In the genomic region with DNA sequence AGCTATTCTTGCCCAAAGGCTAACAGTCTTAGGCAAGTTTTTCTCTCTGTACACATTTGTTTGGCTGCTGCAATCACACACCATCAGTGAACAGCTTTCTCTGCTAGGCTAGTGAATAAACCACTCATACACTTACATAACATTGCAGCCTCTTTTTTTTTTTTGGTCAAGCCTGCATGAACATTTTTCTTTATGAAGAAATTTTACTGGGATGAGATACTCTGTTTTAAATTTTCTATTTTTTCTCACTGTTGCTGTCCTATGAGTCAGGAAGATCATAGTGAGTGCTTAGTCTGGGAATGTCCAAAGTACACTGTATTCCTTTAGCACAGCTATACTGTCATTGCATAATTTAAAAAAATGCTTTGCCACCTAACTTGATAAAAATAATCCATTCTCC, we compare ENCODE assay signal across 14 cellular contexts. TPM values are rescaled to one million over a fixed set of nuclear protein-coding genes. Genes with fewer than 3 reads are reported as not detected.
DNase-seq lines count a peak whose midpoint lies in the region; ATAC-seq, FAIRE-seq and TF ChIP-seq lines count a peak whose summit lies in the region.
"Had no signal": no experiment of that assay in that cellular context is flagged by ENCODE, and none has a peak within 500 bp of the region (broad histone marks: within the 10 kb centered on the region; RNA-seq: fewer than 3 reads in every experiment).

No MANE protein-coding gene starts in this region.

- no peak for FAIRE-seq in HTR-8/SVneo (lab: Jason Lieb, UNC)
- FAIRE-seq: GM12878 had no signal

- H3K4me3 Mint-ChIP-seq in effector memory CD8-positive, alpha-beta T cell = no peak overlapping the region
- H3K4me3 Mint-ChIP-seq: dendritic cell treated with granulocyte-macrophage colony-stimulating factor and Interleukin-4, amounts not matched to agents 40 ng/mL and 50 ng/mL, for 4 days had no signal

- H3K9ac ChIP-seq in liver (ENCODE audit: low read depth in 1 of 2, low read length in 2 of 2) = no peak overlapping the region

- TF ChIP-seq RAD21 in liver (IDR thresholded peaks at IDR 0.05) = no peak

- DNase-seq in Right ventricle myocardium superior (no peak), right atrium auricular region (ENCODE audit: low spot score) (no peak), aorta (no peak), activated T-cell treated with anti-CD3 and anti-CD28 coated beads for 4 hours (no peak), NCI-H2107 treated with DMSO at 0.1 percent for 48 hours (lab: John Stamatoyannopoulos, UW; ENCODE audit: unreplicated experiment) (no peak), HTR-8/SVneo (ENCODE audit: insufficient read length, low spot score) (no peak)
- no peak for DNase-seq in effector memory CD8-positive, alpha-beta T cell
- DNase-seq: AML-193; NCI-H2081; SJCRH30; stimulated activated CD4-positive, alpha-beta T cell treated with anti-CD3 and anti-CD28 coated beads, Interleukin-2, amount 100 ng/mL, for 24 hours had no signal

- H3K9me3 ChIP-seq in right atrium auricular region = no peaks in the 10 kb centered on the region
- no peaks in the 10 kb centered on the region for H3K9me3 ChIP-seq in liver (ENCODE audit: control insufficient read depth in 4 of 4, low read length in 3 of 4)
- no peaks in the 10 kb centered on the region for H3K9me3 ChIP-seq in aorta (ENCODE audit: control insufficient read depth, low read length)
- H3K9me3 ChIP-seq: SJCRH30 had no signal

- intact Hi-C loops in Right ventricle myocardium superior (cut with DNase I) (no loop called here), aorta (cut with DNase I) (loop anchor here in 1 of 2 donors (10.0 kb wide), 1 partner anchor 52 kb away; no protein-coding TSS in a partner anchor)

- no peaks in the 10 kb centered on the region for H3K9me3 Mint-ChIP-seq in effector memory CD8-positive, alpha-beta T cell
- H3K9me3 Mint-ChIP-seq: dendritic cell treated with granulocyte-macrophage colony-stimulating factor and Interleukin-4, amounts not matched to agents 40 ng/mL and 50 ng/mL, for 4 days had no signal

- H3K27ac ChIP-seq in right atrium auricular region (peak overlapping the region in 1 of 2 donors; percentile 52), liver (ENCODE audit: low read depth in 1 of 2, low read length in 2 of 2) (no peak overlapping the region), aorta (ENCODE audit: low read depth in 1 of 2, low read length in 2 of 2) (peak overlapping the region in 1 of 2 donors; percentile 10)
- H3K27ac ChIP-seq: SJCRH30 had no signal

- H3K27me3 Mint-ChIP-seq in effector memory CD8-positive, alpha-beta T cell = no peaks in the 10 kb centered on the region
- H3K27me3 Mint-ChIP-seq: dendritic cell treated with granulocyte-macrophage colony-stimulating factor and Interleukin-4, amounts not matched to agents 40 ng/mL and 50 ng/mL, for 4 days had no signal

- no peak overlapping the region for H3K27ac Mint-ChIP-seq in effector memory CD8-positive, alpha-beta T cell
- H3K27ac Mint-ChIP-seq: dendritic cell treated with granulocyte-macrophage colony-stimulating factor and Interleukin-4, amounts not matched to agents 40 ng/mL and 50 ng/mL, for 4 days had no signal

- peaks cover 0 to 40% of the 10 kb centered on the region in 2 donors for H3K4me1 ChIP-seq in right atrium auricular region
- peaks cover 4 to 11% (median 6%) of the 10 kb centered on the region in 4 donors for H3K4me1 ChIP-seq in liver (ENCODE audit: control insufficient read depth in 4 of 4, insufficient read depth in 4 of 4, low read length in 3 of 4)
- peaks cover 7 to 15% of the 10 kb centered on the region in 2 donors for H3K4me1 ChIP-seq in aorta (ENCODE audit: control insufficient read depth in 1 of 2, insufficient read depth in 2 of 2, low read length in 2 of 2)
- H3K4me1 ChIP-seq: SJCRH30 had no signal

- H3K4me1 Mint-ChIP-seq in effector memory CD8-positive, alpha-beta T cell (ENCODE audit: low read depth in 2 of 2) = peaks cover 13 to 42% of the 10 kb centered on the region in 2 donors

- H3K27me3 ChIP-seq in right atrium auricular region = no peaks in the 10 kb centered on the region
- no peaks in the 10 kb centered on the region for H3K27me3 ChIP-seq in liver (ENCODE audit: control insufficient read depth in 4 of 4, insufficient read depth in 4 of 4, low read length in 3 of 4)
- H3K27me3 ChIP-seq in aorta (ENCODE audit: control insufficient read depth in 1 of 2, insufficient read depth in 2 of 2, low read length in 1 of 2) = no peaks in the 10 kb centered on the region
- H3K27me3 ChIP-seq: SJCRH30 had no signal

- H3K4me3 ChIP-seq in right atrium auricular region (no peak overlapping the region), liver (ENCODE audit: low read depth in 1 of 3, low read length in 3 of 3) (no peak overlapping the region), aorta (ENCODE audit: low read length in 2 of 2) (no peak overlapping the region)
- H3K4me3 ChIP-seq: GM12878, SJCRH30 had no signal

- H3K36me3 ChIP-seq in right atrium auricular region (no peaks in the 10 kb centered on the region), liver (ENCODE audit: control insufficient read depth in 4 of 4, insufficient read depth in 3 of 4, low read depth in 1 of 4, low read length in 3 of 4) (peaks cover 0 to under 1% (median 0%) of the 10 kb centered on the region in 4 donors), aorta (ENCODE audit: control insufficient read depth in 1 of 2, insufficient read depth in 2 of 2, low read length in 1 of 2) (no peaks in the 10 kb centered on the region)
- H3K36me3 ChIP-seq: SJCRH30 had no signal

- peaks cover 8% of the 10 kb centered on the region for H3K36me3 Mint-ChIP-seq in effector memory CD8-positive, alpha-beta T cell (ENCODE audit: insufficient read depth)

- ATAC-seq in Right ventricle myocardium superior (ENCODE audit: poor library complexity) (peak; percentile 52), aorta (ENCODE audit: low FRiP score) (peak; percentile 80)
- ATAC-seq in effector memory CD8-positive, alpha-beta T cell (replicated peaks) = peak; percentile 56
- ATAC-seq: GM12878 had no signal

- TF ChIP-seq CTCF in right atrium auricular region (IDR thresholded peaks at IDR 0.05) (no peak), liver (IDR thresholded peaks at IDR 0.05; ENCODE audit: low read depth, low read length, missing input control) (no peak)

TF ChIP-seq in liver, 16 proteins besides CTCF, POLR2A, EP300 and RAD21 (continues in another document):
- TF ChIP-seq HNF4A (conservative IDR thresholded peaks at IDR 0.05) (peak; percentile 58 to 64), HNF4G (IDR thresholded peaks at IDR 0.05) (peak; percentile 33), MAX (IDR thresholded peaks at IDR 0.05) (no peak), SP1 (IDR thresholded peaks at IDR 0.05) (no peak), RXRA (IDR thresholded peaks at IDR 0.05) (no peak), YY1 (IDR thresholded peaks at IDR 0.05) (no peak), JUND (IDR thresholded peaks at IDR 0.05) (peak in 1 of 2 donors; percentile 55), TAF1 (conservative IDR thresholded peaks at IDR 0.05) (no peak), NR2F2 (IDR thresholded peaks at IDR 0.05) (peak; percentile 13)
- TF ChIP-seq, protein P1, sequence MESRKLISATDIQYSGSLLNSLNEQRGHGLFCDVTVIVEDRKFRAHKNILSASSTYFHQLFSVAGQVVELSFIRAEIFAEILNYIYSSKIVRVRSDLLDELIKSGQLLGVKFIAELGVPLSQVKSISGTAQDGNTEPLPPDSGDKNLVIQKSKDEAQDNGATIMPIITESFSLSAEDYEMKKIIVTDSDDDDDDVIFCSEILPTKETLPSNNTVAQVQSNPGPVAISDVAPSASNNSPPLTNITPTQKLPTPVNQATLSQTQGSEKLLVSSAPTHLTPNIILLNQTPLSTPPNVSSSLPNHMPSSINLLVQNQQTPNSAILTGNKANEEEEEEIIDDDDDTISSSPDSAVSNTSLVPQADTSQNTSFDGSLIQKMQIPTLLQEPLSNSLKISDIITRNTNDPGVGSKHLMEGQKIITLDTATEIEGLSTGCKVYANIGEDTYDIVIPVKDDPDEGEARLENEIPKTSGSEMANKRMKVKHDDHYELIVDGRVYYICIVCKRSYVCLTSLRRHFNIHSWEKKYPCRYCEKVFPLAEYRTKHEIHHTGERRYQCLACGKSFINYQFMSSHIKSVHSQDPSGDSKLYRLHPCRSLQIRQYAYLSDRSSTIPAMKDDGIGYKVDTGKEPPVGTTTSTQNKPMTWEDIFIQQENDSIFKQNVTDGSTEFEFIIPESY (IDR thresholded peaks at IDR 0.05) = no peak
- TF ChIP-seq, protein P2, sequence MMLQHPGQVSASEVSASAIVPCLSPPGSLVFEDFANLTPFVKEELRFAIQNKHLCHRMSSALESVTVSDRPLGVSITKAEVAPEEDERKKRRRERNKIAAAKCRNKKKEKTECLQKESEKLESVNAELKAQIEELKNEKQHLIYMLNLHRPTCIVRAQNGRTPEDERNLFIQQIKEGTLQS (IDR thresholded peaks at IDR 0.05) = no peak

RNA-seq across cellular contexts. Expression of gene ROCK1, which starts 58.5 kb away (rescaled TPM):
- total RNA-seq in Right ventricle myocardium superior (31.4 TPM), right atrium auricular region (10 to 100 TPM; 20.7 to 26.2 TPM), liver (10 to 100 TPM; 25.0 to 28.7 TPM), aorta (100 to 1,000 TPM in 1 of 2 donors, 10 to 100 TPM in 1; 98.9 to 147 TPM)
- polyA plus RNA-seq in liver (10 to 100 TPM in 1 of 2 donors, 1 to 10 TPM in 1; 7.4 to 12.4 TPM), aorta (10 to 100 TPM; 32.6 to 42.0 TPM)
